In the genomic region with DNA sequence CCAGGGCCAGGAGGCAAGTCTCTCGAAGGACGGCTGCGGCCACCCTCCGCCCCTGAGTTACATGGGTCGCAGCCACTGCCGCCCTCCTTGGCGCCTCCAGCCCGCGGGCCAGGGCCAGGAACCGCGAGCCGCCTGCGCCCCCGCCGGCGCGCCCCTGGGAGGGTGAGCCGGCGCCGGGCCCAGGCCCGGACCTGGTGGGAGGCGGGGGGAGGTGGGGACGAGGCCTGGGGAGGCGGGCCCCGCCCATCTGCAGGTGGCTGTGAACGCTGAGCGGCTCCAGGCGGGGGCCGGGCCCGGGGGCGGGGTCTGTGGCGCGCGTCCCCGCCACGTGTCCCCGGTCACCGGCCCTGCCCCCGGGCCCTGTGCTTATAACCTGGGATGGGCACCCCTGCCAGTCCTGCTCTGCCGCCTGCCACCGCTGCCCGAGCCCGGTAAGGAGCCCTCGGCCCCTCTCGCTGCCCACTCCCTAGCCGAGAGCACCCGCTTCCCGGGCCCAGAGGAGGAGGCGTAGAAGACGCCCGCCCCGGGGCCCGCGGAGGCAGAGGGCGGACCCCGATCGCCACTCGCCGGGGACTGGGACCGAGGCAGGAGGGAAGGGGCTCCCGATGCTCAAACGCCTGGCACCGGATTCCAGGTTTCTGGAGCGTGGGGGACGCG, we compare ENCODE assay signal across 8 cellular contexts. TPM values are rescaled to one million over a fixed set of nuclear protein-coding genes. Genes with fewer than 3 reads are reported as not detected.
DNase-seq lines count a peak whose midpoint lies in the region; ATAC-seq, FAIRE-seq and TF ChIP-seq lines count a peak whose summit lies in the region.

A gene (plus strand): TSS at position 397 of the 657 bp plus-strand sequence. CDS start 7,268 bp downstream, outside the sequence.

- peaks cover 20 to 49% (median 38%) of the 10 kb centered on the region in 6 donors for H3K4me1 ChIP-seq in spleen

- TF ChIP-seq POLR2A in spleen (IDR thresholded peaks at IDR 0.05): no peak
- TF ChIP-seq POLR2A in GM12892 (IDR thresholded peaks at IDR 0.05; ENCODE audit: low read depth, low read length): no peak

- in situ Hi-C loops in astrocyte of the spinal cord (cut with HindIII; ENCODE audit: low sequenced_read_pairs): no loop called here

- CTCF ChIA-PET in HEK293T (lab: Yijun Ruan, JAX): interaction anchor here (1.2 kb wide), 1 partner anchor 13 kb away, joined by 3 read pairs; no protein-coding TSS in a partner anchor

- POLR2A ChIA-PET in HEK293T (lab: Yijun Ruan, JAX): no interaction called here

- peaks cover 3% of the 10 kb centered on the region; the same call in 1 of the 2 replicates for H3K36me3 ChIP-seq in SK-N-MC (ENCODE audit: insufficient read depth, low read length)
- H3K36me3 ChIP-seq in spleen: no peaks in the 10 kb centered on the region

- intact Hi-C loops in spleen (cut with DNase I; ENCODE audit: low total_unique reads): no loop called here

- no peak for FAIRE-seq in GM12892 (lab: Jason Lieb, UNC)

- peak; percentile 89 for DNase-seq in 8988T
- peak; percentile 70 for DNase-seq in HEK293T (ENCODE audit: extremely low spot score)
- no peak for DNase-seq in SK-N-MC (ENCODE audit: low read depth, low spot score)
- DNase-seq in astrocyte of the spinal cord (ENCODE audit: low read depth, low spot score): peak; percentile 23
- DNase-seq in iPS-NIHi11 (ENCODE audit: low spot score): peak; percentile 89
- no peak for DNase-seq in spleen
- no peak for DNase-seq in GM12892 (ENCODE audit: insufficient read length)

- H3K4me3 ChIP-seq in SK-N-MC: peak within 1 kb of the TSS; percentile 86
- H3K4me3 ChIP-seq in astrocyte of the spinal cord (ENCODE audit: low read depth, low read length): peak within 1 kb of the TSS; percentile 56
- H3K4me3 ChIP-seq in spleen: peak within 1 kb of the TSS; percentile 37 to 75 (median 50)

- H3K9me3 ChIP-seq in SK-N-MC (ENCODE audit: low read depth, low read length): no peaks in the 10 kb centered on the region
- H3K9me3 ChIP-seq in spleen: peaks cover 6 to 27% (median 22%) of the 10 kb centered on the region in 8 donors

- H3K27me3 ChIP-seq in spleen (replicated peaks in 1 of 7): peaks cover 0 to 66% (median 19%) of the 10 kb centered on the region in 7 donors

- 1 to 7% (median 2%) methylated on average over 8 to 66 of the region's 66 CpGs; no CpG with 5 or more reads in 1 of the 5 donors for WGBS in spleen, 5 donors

- no peak for TF ChIP-seq CTCF in astrocyte of the spinal cord (IDR thresholded peaks at IDR 0.05; ENCODE audit: low read depth, low read length)
- TF ChIP-seq CTCF in spleen (IDR thresholded peaks at IDR 0.05 in 8 of 11, conservative IDR thresholded peaks at IDR 0.05 in 3 of 11): peak in 1 of 11 experiments; percentile 6

- H3K27ac ChIP-seq in SK-N-MC (peak within 1 kb of the TSS; percentile 95), spleen (peak within 1 kb of the TSS in 7 of 8 donors; percentile 41 to 70 (median 56))

- ATAC-seq in GM18502 (IDR thresholded peaks at IDR 0.05; ENCODE audit: poor library complexity, unreplicated experiment): no peak

- peak within 1 kb of the TSS; percentile 87 for H3K9ac ChIP-seq in SK-N-MC (ENCODE audit: insufficient read length)

TF ChIP-seq in HEK293T, 16 proteins besides CTCF, POLR2A, EP300 and RAD21:
- TF ChIP-seq FOXA1 (IDR thresholded peaks at IDR 0.05) (no peak), ZNF384 (IDR thresholded peaks at IDR 0.05) (no peak), L3MBTL2 (conservative IDR thresholded peaks at IDR 0.05) (peak; percentile 62), ELF4 (IDR thresholded peaks at IDR 0.05) (no peak), TARDBP (IDR thresholded peaks at IDR 0.05) (no peak), NFRKB (IDR thresholded peaks at IDR 0.05) (no peak), SUZ12 (IDR thresholded peaks at IDR 0.05) (no peak), ARNT (IDR thresholded peaks at IDR 0.05) (no peak)

RNA-seq across cellular contexts. Expression of the gene that starts here (rescaled TPM):
- total RNA-seq in spleen: 10 to 100 TPM; 15.4 to 37.4 (median 26.8) TPM
- 10 to 100 TPM; 17.1 to 27.0 (median 24.8) TPM for polyA plus RNA-seq in spleen
- 3.5 TPM for polyA plus RNA-seq in GM12892 (2012; ENCODE audit: missing spikeins)

Comparison
In these comparisons a context has a peak if more than half of its experiments do, and no peak if none do; other contexts are left out.
1. DNase-seq: peak in 8988T (single experiment), HEK293T (single experiment), astrocyte of the spinal cord (single experiment) and iPS-NIHi11 (single experiment); none in SK-N-MC (single experiment), spleen (single experiment) and GM12892 (single experiment).
2. Peak in every context shown above with its lines, with median percentiles within 50 percentile points of each other: H3K4me3 ChIP-seq.